Comparison of ENCODE assay signal across 8 cellular contexts in the genomic region with DNA sequence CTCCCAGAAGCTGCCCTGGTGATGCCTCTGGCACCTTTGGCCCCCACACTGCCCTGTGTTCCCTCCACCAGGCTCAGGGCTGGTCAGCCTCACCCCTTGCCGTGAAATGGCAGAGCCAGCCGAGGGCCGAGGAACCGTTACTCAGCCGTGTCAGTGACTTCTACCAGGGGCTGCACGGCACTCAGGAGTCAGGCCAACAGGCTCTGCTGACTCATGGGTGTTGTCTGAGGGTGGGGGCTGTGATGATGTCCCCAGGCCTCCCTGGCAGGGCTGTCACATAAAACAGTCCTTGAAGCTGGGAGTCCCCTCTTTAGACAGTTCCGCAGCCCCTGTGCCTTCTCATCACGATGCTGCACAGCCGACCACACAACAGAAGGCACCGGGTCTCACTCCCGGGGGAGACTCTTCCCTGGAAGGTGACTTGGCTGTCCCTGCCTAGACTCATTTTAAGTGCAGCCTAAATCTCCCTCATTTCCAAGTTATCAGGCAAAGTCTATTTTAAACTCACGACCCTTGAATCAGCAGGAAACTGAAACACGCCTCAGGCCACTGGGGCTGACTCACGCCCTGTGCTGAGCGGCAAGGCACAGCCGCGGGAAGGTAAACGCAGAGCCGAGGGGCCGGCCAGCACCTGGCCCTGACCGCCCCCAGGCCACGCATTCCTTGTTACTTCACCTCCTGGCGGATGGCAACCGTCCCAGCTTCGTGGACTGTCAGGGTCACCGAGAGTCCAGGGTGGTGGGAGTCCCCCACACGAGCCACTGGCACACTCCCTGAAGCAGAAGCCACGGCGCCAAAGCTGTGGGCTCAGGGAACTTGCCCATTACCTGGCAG.
DNase-seq lines count a peak whose midpoint lies in the region; ATAC-seq and TF ChIP-seq lines count a peak whose summit lies in the region.

No MANE protein-coding gene starts in this region.

- no peak for TF ChIP-seq CTCF in AG10803 (conservative IDR thresholded peaks at IDR 0.05; ENCODE audit: low read length)
- no peak for TF ChIP-seq CTCF in RWPE1 (conservative IDR thresholded peaks at IDR 0.05; ENCODE audit: low read depth)
- TF ChIP-seq CTCF in MCF 10A (IDR thresholded peaks at IDR 0.05; ENCODE audit: unreplicated experiment): no peak
- TF ChIP-seq CTCF in right lobe of liver (IDR thresholded peaks at IDR 0.05): no peak

- TF ChIP-seq POLR2A in right lobe of liver (IDR thresholded peaks at IDR 0.05): no peak

- CTCF ChIA-PET in RWPE1 (lab: Yijun Ruan, JAX): interaction anchor here (0.6 to 1.3 kb wide), 2 partner anchors 12 to 37 kb away, joined by 3 to 4 read pairs; no protein-coding TSS in a partner anchor
- CTCF ChIA-PET in MCF 10A (lab: Yijun Ruan, JAX): interaction anchor here (0.5 to 0.6 kb wide), 2 partner anchors 55 to 80 kb away, joined by 3 read pairs; no protein-coding TSS in a partner anchor

- POLR2A ChIA-PET in RWPE1 (lab: Yijun Ruan, JAX; ENCODE audit: low non-redundant PET): no interaction called here
- POLR2A ChIA-PET in MCF 10A (lab: Yijun Ruan, JAX): interaction anchor here (0.7 to 3.0 kb wide), 11 partner anchors 8 to 239 kb away, joined by 3 to 12 read pairs (median 5); partner anchors contain the start of gene SPG7

- peaks cover 73% of the 10 kb centered on the region for H3K4me1 Mint-ChIP-seq in MCF 10A (ENCODE audit: insufficient read depth, unreplicated experiment)
- peaks cover 97% of the 10 kb centered on the region for H3K4me1 Mint-ChIP-seq in stimulated activated naive CD8-positive, alpha-beta T cell treated with anti-CD3 and anti-CD28 coated beads, Interleukin-15, Interleukin-2, amounts not matched to agents 100 ng/mL and 50 ng/mL, for 24 hours (ENCODE audit: low read depth)

- DNase-seq in AG10803 (ENCODE audit: low read depth): peak; percentile 66
- DNase-seq in H4 (ENCODE audit: low spot score): peak; percentile 89
- DNase-seq in RWPE1 (ENCODE audit: low spot score): peak; percentile 82
- peak; percentile 91 for DNase-seq in MCF 10A (ENCODE audit: unreplicated experiment)
- DNase-seq in right lobe of liver: peak in 2 of 3 donors; percentile 69 to 79
- no peak for DNase-seq in mesenteric fat pad (ENCODE audit: low spot score)

- peak overlapping the region; percentile 33 for H3K4me3 ChIP-seq in AG10803 (ENCODE audit: low read length)
- no peak overlapping the region for H3K4me3 ChIP-seq in right lobe of liver

- no peaks in the 10 kb centered on the region for H3K9me3 Mint-ChIP-seq in MCF 10A (ENCODE audit: unreplicated experiment)
- H3K9me3 Mint-ChIP-seq in stimulated activated naive CD8-positive, alpha-beta T cell treated with anti-CD3 and anti-CD28 coated beads, Interleukin-15, Interleukin-2, amounts not matched to agents 100 ng/mL and 50 ng/mL, for 24 hours: no peaks in the 10 kb centered on the region

- BruUV-seq in MCF 10A (replicated peaks; lab: Mats Ljungman, UMichigan): no TSS peak

- no peaks in the 10 kb centered on the region for H3K36me3 ChIP-seq in right lobe of liver

- no peaks in the 10 kb centered on the region for H3K27me3 ChIP-seq in right lobe of liver

- intact Hi-C loops in MCF 10A (cut with micrococcal nuclease): no loop called here
- intact Hi-C loops in right lobe of liver (cut with DNase I): no loop called here

- no peaks in the 10 kb centered on the region for H3K27me3 Mint-ChIP-seq in MCF 10A (ENCODE audit: insufficient read depth, unreplicated experiment)
- H3K27me3 Mint-ChIP-seq in stimulated activated naive CD8-positive, alpha-beta T cell treated with anti-CD3 and anti-CD28 coated beads, Interleukin-15, Interleukin-2, amounts not matched to agents 100 ng/mL and 50 ng/mL, for 24 hours: no peaks in the 10 kb centered on the region

- ATAC-seq in right lobe of liver: peak; percentile 65 to 77 (median 66)
- no peak for ATAC-seq in HG02763 (IDR thresholded peaks at IDR 0.05; ENCODE audit: unreplicated experiment)

- WGBS in right lobe of liver (ENCODE audit: insufficient coverage, low coverage, low lambda C conversion rate, missing lambda C conversion rate): 17% methylated on average over 19 of the region's 29 CpGs

- H3K27ac ChIP-seq in RWPE1: peak overlapping the region; percentile 97
- H3K27ac ChIP-seq in right lobe of liver: peak overlapping the region; percentile 10 to 67 (median 29)

- peak overlapping the region; percentile 62 for H3K4me3 Mint-ChIP-seq in MCF 10A (ENCODE audit: unreplicated experiment)
- peak overlapping the region; percentile 56 for H3K4me3 Mint-ChIP-seq in stimulated activated naive CD8-positive, alpha-beta T cell treated with anti-CD3 and anti-CD28 coated beads, Interleukin-15, Interleukin-2, amounts not matched to agents 100 ng/mL and 50 ng/mL, for 24 hours

- H3K4me1 ChIP-seq in right lobe of liver: peaks cover 0 to 30% (median 14%) of the 10 kb centered on the region in 4 donors

- H3K9me3 ChIP-seq in right lobe of liver: no peaks in the 10 kb centered on the region

- H3K36me3 Mint-ChIP-seq in MCF 10A (ENCODE audit: insufficient read depth, unreplicated experiment): peaks cover 53% of the 10 kb centered on the region
- H3K36me3 Mint-ChIP-seq in stimulated activated naive CD8-positive, alpha-beta T cell treated with anti-CD3 and anti-CD28 coated beads, Interleukin-15, Interleukin-2, amounts not matched to agents 100 ng/mL and 50 ng/mL, for 24 hours (ENCODE audit: low read depth): peaks cover 33% of the 10 kb centered on the region

- H3K27ac Mint-ChIP-seq in MCF 10A (ENCODE audit: low read depth, unreplicated experiment): peak overlapping the region; percentile 85
- H3K27ac Mint-ChIP-seq in stimulated activated naive CD8-positive, alpha-beta T cell treated with anti-CD3 and anti-CD28 coated beads, Interleukin-15, Interleukin-2, amounts not matched to agents 100 ng/mL and 50 ng/mL, for 24 hours: peak overlapping the region; percentile 89
